In genomic region chr2:27772804-27773203, GRCh38 we compare ENCODE assay signal across 8 cellular contexts. TPM values are rescaled to one million over a fixed set of nuclear protein-coding genes. Genes with fewer than 3 reads are reported as not detected.
DNase-seq lines count a peak whose midpoint lies in the region; ATAC-seq and TF ChIP-seq lines count a peak whose summit lies in the region.

No MANE protein-coding gene starts in this region.

- H3K4me3 ChIP-seq in foreskin fibroblast (ENCODE audit: low read depth in 1 of 2, low read length in 2 of 2) = peak overlapping the region; percentile 87 to 92
- H3K4me3 ChIP-seq in spleen = peak overlapping the region in 7 of 8 donors; percentile 74 to 87 (median 81)

- H3K27ac ChIP-seq in spleen = peak overlapping the region in 5 of 8 donors; percentile 20 to 95 (median 94)

- POLR2A ChIA-PET in HEK293T (lab: Yijun Ruan, JAX) = no interaction called here

- H3K36me3 ChIP-seq in spleen = peaks cover 0 to 39% (median 8%) of the 10 kb centered on the region in 6 donors

- H3K9me3 ChIP-seq in T-helper 17 cell (ENCODE audit: control insufficient read depth, low read length, poor library complexity, severe bottlenecking) (no peaks in the 10 kb centered on the region), spleen (no peaks in the 10 kb centered on the region)

- peak overlapping the region; percentile 99 for H3K27ac Mint-ChIP-seq in T-helper 17 cell

- 15 to 54% (median 20%) methylated on average over 2 of the region's 2 CpGs for WGBS in spleen, 5 donors

- peaks cover 18 to 65% (median 49%) of the 10 kb centered on the region in 6 donors for H3K4me1 ChIP-seq in spleen

- intact Hi-C loops in spleen (cut with DNase I; ENCODE audit: low total_unique reads) = loop anchor here (10.0 kb wide), 1 partner anchor 122 kb away; the partner anchor contains the start of genes BABAM2 and RBKS

- no peak for TF ChIP-seq POLR2A in spleen (IDR thresholded peaks at IDR 0.05)

- CTCF ChIA-PET in HEK293T (lab: Yijun Ruan, JAX) = no interaction called here

- H3K4me3 Mint-ChIP-seq in T-helper 17 cell = peak overlapping the region; percentile 70

- peaks cover 8% of the 10 kb centered on the region for H3K36me3 Mint-ChIP-seq in T-helper 17 cell (ENCODE audit: low read depth)

- no peaks in the 10 kb centered on the region for H3K27me3 ChIP-seq in spleen (replicated peaks in 1 of 7)

- no peaks in the 10 kb centered on the region for H3K27me3 Mint-ChIP-seq in T-helper 17 cell

- peaks cover 35% of the 10 kb centered on the region for H3K4me1 Mint-ChIP-seq in T-helper 17 cell

- ATAC-seq in T-helper 17 cell (no peak), HG03520 (IDR thresholded peaks at IDR 0.05; ENCODE audit: unreplicated experiment) (no peak)

- DNase-seq in SIG-M5 treated with dmso at 0.1 percent for 504 hours (lab: John Stamatoyannopoulos, UW; ENCODE audit: unreplicated experiment) (peak; percentile 70), SIG-M5 (lab: John Stamatoyannopoulos, UW) (no peak), T-helper 17 cell (no peak), foreskin fibroblast (no peak), spleen (no peak), RPMI8226 (no peak), HEK293T (ENCODE audit: extremely low spot score) (no peak)

- TF ChIP-seq CTCF in foreskin fibroblast (IDR thresholded peaks at IDR 0.05; ENCODE audit: low read depth, low read length) (no peak), spleen (IDR thresholded peaks at IDR 0.05 in 8 of 11, conservative IDR thresholded peaks at IDR 0.05 in 3 of 11) (no peak)

TF ChIP-seq in HEK293T, 16 proteins besides CTCF, POLR2A, EP300 and RAD21:
- TF ChIP-seq ELF4 (IDR thresholded peaks at IDR 0.05) (no peak), FOXA1 (IDR thresholded peaks at IDR 0.05) (no peak), FOXK2 (IDR thresholded peaks at IDR 0.05) (no peak), SUZ12 (IDR thresholded peaks at IDR 0.05) (no peak), SP1 (IDR thresholded peaks at IDR 0.05) (no peak), NFRKB (IDR thresholded peaks at IDR 0.05) (no peak), LEF1 (IDR thresholded peaks at IDR 0.05; ENCODE audit: borderline replicate concordance) (no peak), L3MBTL2 (conservative IDR thresholded peaks at IDR 0.05) (no peak), TARDBP (IDR thresholded peaks at IDR 0.05) (no peak)

RNA-seq across cellular contexts. Expression of gene MRPL33, which starts 1.3 kb away (rescaled TPM):
- total RNA-seq in T-helper 17 cell (10 to 100 TPM; 24.6 to 38.9 TPM), spleen (10 to 100 TPM; 48.3 to 94.6 (median 69.2) TPM)
- polyA plus RNA-seq in spleen = 100 to 1,000 TPM in 2 of 3 donors, 10 to 100 TPM in 1; 95.6 to 166 (median 131) TPM
